Comparison of ENCODE assay signal across 15 cellular contexts in the genomic region with DNA sequence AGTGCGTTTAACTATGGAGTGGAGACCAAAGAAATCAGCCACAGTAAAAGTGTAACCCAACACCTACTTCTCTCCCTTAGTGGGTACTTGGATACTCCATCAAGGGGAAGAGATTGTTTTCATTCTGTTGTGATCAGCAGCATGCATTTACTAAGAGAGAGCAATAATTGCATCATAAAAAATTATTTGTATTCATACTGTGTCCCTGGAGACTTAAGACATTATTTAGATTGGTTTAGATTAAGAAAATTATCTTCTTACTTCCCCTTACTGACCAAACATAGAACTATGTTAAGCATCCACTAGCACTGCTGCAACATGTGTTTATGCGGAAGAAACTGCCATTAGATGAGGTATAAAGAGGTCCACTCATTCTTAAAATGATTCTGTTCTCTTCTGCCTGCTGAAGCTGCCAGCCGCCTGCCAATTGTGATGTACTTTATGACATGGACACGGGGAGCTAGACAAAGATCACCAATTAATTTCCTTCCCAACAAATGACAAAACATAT.
A peak's percentile ranks its signal among the peaks of the same experiment; 100 is the strongest.
DNase-seq lines count a peak whose midpoint lies in the region; ATAC-seq, FAIRE-seq and TF ChIP-seq lines count a peak whose summit lies in the region.
"Had no signal": no experiment of that assay in that cellular context is flagged by ENCODE, and none has a peak within 500 bp of the region (broad histone marks: within the 10 kb centered on the region; RNA-seq: fewer than 3 reads in every experiment).

No MANE protein-coding gene starts in this region.

- no peak for TF ChIP-seq CTCF in bronchial epithelial cell (IDR thresholded peaks at IDR 0.05; ENCODE audit: insufficient read depth, low read length, severe bottlenecking)
- TF ChIP-seq CTCF in nephron progenitor cell (IDR thresholded peaks at IDR 0.05) = no peak
- no peak for TF ChIP-seq CTCF in CD14-positive monocyte (IDR thresholded peaks at IDR 0.05)

- H3K36me3 Mint-ChIP-seq in nephron progenitor cell (ENCODE audit: low read depth) = peaks cover 17% of the 10 kb centered on the region
- H3K36me3 Mint-ChIP-seq in CD14-positive monocyte = no peaks in the 10 kb centered on the region
- H3K36me3 Mint-ChIP-seq: activated CD8-positive, alpha-beta memory T cell treated with anti-CD3 and anti-CD28 coated beads, Interleukin-2, amount 10 ng/mL, durations not matched to agents 7 days and 5 days; naive thymus-derived CD8-positive, alpha-beta T cell had no signal

- ATAC-seq in GM19023 (IDR thresholded peaks at IDR 0.05; ENCODE audit: unreplicated experiment) (no peak), HG02642 (IDR thresholded peaks at IDR 0.05; ENCODE audit: poor library complexity, unreplicated experiment) (no peak)
- ATAC-seq: activated CD8-positive, alpha-beta memory T cell treated with anti-CD3 and anti-CD28 coated beads, Interleukin-2, amount 10 ng/mL, durations not matched to agents 7 days and 5 days; naive thymus-derived CD8-positive, alpha-beta T cell; upper lobe of right lung had no signal

- H3K4me1 Mint-ChIP-seq in nephron progenitor cell = peaks cover 17% of the 10 kb centered on the region
- H3K4me1 Mint-ChIP-seq in CD14-positive monocyte = no peaks in the 10 kb centered on the region
- H3K4me1 Mint-ChIP-seq: activated CD8-positive, alpha-beta memory T cell treated with anti-CD3 and anti-CD28 coated beads, Interleukin-2, amount 10 ng/mL, durations not matched to agents 7 days and 5 days; naive thymus-derived CD8-positive, alpha-beta T cell had no signal

- H3K27ac Mint-ChIP-seq in nephron progenitor cell = peak overlapping the region; percentile 30
- no peak overlapping the region for H3K27ac Mint-ChIP-seq in CD14-positive monocyte
- H3K27ac Mint-ChIP-seq: activated CD8-positive, alpha-beta memory T cell treated with anti-CD3 and anti-CD28 coated beads, Interleukin-2, amount 10 ng/mL, durations not matched to agents 7 days and 5 days; naive thymus-derived CD8-positive, alpha-beta T cell had no signal

- no peak overlapping the region for H3K4me3 Mint-ChIP-seq in nephron progenitor cell
- H3K4me3 Mint-ChIP-seq in CD14-positive monocyte = no peak overlapping the region
- H3K4me3 Mint-ChIP-seq: activated CD8-positive, alpha-beta memory T cell treated with anti-CD3 and anti-CD28 coated beads, Interleukin-2, amount 10 ng/mL, durations not matched to agents 7 days and 5 days; naive thymus-derived CD8-positive, alpha-beta T cell had no signal

- H3K27me3 Mint-ChIP-seq in nephron progenitor cell (ENCODE audit: low read depth, poor library complexity) (no peaks in the 10 kb centered on the region), CD14-positive monocyte (ENCODE audit: low read depth in 3 of 3) (peaks cover 2 to 3% (median 2%) of the 10 kb centered on the region in 3 donors)
- H3K27me3 Mint-ChIP-seq: activated CD8-positive, alpha-beta memory T cell treated with anti-CD3 and anti-CD28 coated beads, Interleukin-2, amount 10 ng/mL, durations not matched to agents 7 days and 5 days had no signal

- no peaks in the 10 kb centered on the region for H3K27me3 ChIP-seq in bronchial epithelial cell (ENCODE audit: control insufficient read depth, insufficient read depth, low read length)
- H3K27me3 ChIP-seq: upper lobe of right lung had no signal

- peaks cover 51% of the 10 kb centered on the region for H3K9me3 Mint-ChIP-seq in nephron progenitor cell
- H3K9me3 Mint-ChIP-seq in CD14-positive monocyte = peaks cover 0 to 7% (median 5%) of the 10 kb centered on the region in 7 donors

- peak; percentile 67 for DNase-seq in EL
- peak; percentile 82 for DNase-seq in NCI-H1436 treated with DMSO at 0.1 percent for 48 hours (lab: John Stamatoyannopoulos, UW)
- peak; percentile 6 for DNase-seq in bronchial epithelial cell (ENCODE audit: low read depth)
- DNase-seq in nephron progenitor cell = no peak
- DNase-seq in CD14-positive monocyte (ENCODE audit: low spot score) = no peak
- DNase-seq: activated CD8-positive, alpha-beta memory T cell treated with anti-CD3 and anti-CD28 coated beads, Interleukin-2, amount 10 ng/mL, durations not matched to agents 7 days and 5 days; activated naive CD4-positive, alpha-beta T cell; naive thymus-derived CD8-positive, alpha-beta T cell; NCI-H345; retina; SW 1271; upper lobe of right lung; WERI-Rb-1 had no signal

- FAIRE-seq in bronchial epithelial cell (lab: Jason Lieb, UNC) = no peak

- H3K4me3 ChIP-seq in bronchial epithelial cell (ENCODE audit: low read depth, low read length) = no peak overlapping the region
- H3K4me3 ChIP-seq: upper lobe of right lung had no signal

- intact Hi-C loops in CD14-positive monocyte (cut with micrococcal nuclease) = no loop called here

- no peaks in the 10 kb centered on the region for H3K36me3 ChIP-seq in bronchial epithelial cell (ENCODE audit: control insufficient read depth, insufficient read depth, low read length)
- H3K36me3 ChIP-seq: upper lobe of right lung, WERI-Rb-1 had no signal

Comparison
In these comparisons a context has a peak if more than half of its experiments do, and no peak if none do; other contexts are left out.
1. DNase-seq: peak in EL (single experiment), NCI-H1436 treated with DMSO at 0.1 percent for 48 hours (single experiment) and bronchial epithelial cell (single experiment); none in nephron progenitor cell (single experiment) and CD14-positive monocyte (single experiment).